ENCODE assay signal across 18 cellular contexts in genomic region chr1:20148571-20149500, GRCh38. TPM values are rescaled to one million over a fixed set of nuclear protein-coding genes. Genes with fewer than 3 reads are reported as not detected.
A peak's percentile ranks its signal among the peaks of the same experiment; 100 is the strongest.
DNase-seq lines count a peak whose midpoint lies in the region; ATAC-seq, FAIRE-seq and TF ChIP-seq lines count a peak whose summit lies in the region.
"Had no signal": no experiment of that assay in that cellular context is flagged by ENCODE, and none has a peak within 500 bp of the region (broad histone marks: within the 10 kb centered on the region; RNA-seq: fewer than 3 reads in every experiment).

No MANE protein-coding gene starts in this region.

- in situ Hi-C loops in GM13976 (cut with MboI; ENCODE audit: low sequenced_read_pairs, unreplicated experiment): no loop called here

- H3K9ac ChIP-seq in kidney (ENCODE audit: low read length in 2 of 2): no peak overlapping the region

- no peak for TF ChIP-seq EP300 in sigmoid colon (IDR thresholded peaks at IDR 0.05)

- H3K4me1 ChIP-seq in RWPE2 (ENCODE audit: insufficient read depth, poor library complexity, severe bottlenecking) (no peaks in the 10 kb centered on the region), kidney (ENCODE audit: control insufficient read depth in 1 of 2, insufficient read depth in 1 of 2, low read depth in 1 of 2, low read length in 2 of 2) (peaks cover 0 to 4% of the 10 kb centered on the region in 2 donors), sigmoid colon (peaks cover 0 to 17% (median 11%) of the 10 kb centered on the region in 4 donors)

- POLR2A ChIA-PET in RWPE1 (lab: Yijun Ruan, JAX; ENCODE audit: low non-redundant PET): no interaction called here

- no peak overlapping the region for H3K4me3 ChIP-seq in RWPE2 (ENCODE audit: severe bottlenecking)
- no peak overlapping the region for H3K4me3 ChIP-seq in kidney (ENCODE audit: low read length in 2 of 2)
- H3K4me3 ChIP-seq in sigmoid colon: no peak overlapping the region

- no peak for ATAC-seq in RWPE2 (ENCODE audit: low read depth)
- ATAC-seq: CD8-positive, alpha-beta T cell had no signal

- H3K36me3 ChIP-seq in RWPE2 (ENCODE audit: low read depth) (no peaks in the 10 kb centered on the region), kidney (ENCODE audit: control insufficient read depth in 1 of 2, insufficient read depth in 2 of 2, low read length in 2 of 2) (no peaks in the 10 kb centered on the region), sigmoid colon (no peaks in the 10 kb centered on the region)

- no peak for FAIRE-seq in kidney (lab: Jason Lieb, UNC)
- FAIRE-seq: GM12892, GM19239, H54 had no signal

- H3K27me3 ChIP-seq in RWPE2 (ENCODE audit: insufficient read depth, poor library complexity, severe bottlenecking) (no peaks in the 10 kb centered on the region), sigmoid colon (no peaks in the 10 kb centered on the region)

- CTCF ChIA-PET in RWPE1 (lab: Yijun Ruan, JAX): no interaction called here

- TF ChIP-seq CTCF in GM13976 (IDR thresholded peaks at IDR 0.05; ENCODE audit: borderline replicate concordance, control extremely low read depth, extremely low read depth, insufficient read depth, missing control alignments): no peak
- no peak for TF ChIP-seq CTCF in RWPE2 (IDR thresholded peaks at IDR 0.05; ENCODE audit: poor library complexity, severe bottlenecking)
- no peak for TF ChIP-seq CTCF in kidney (IDR thresholded peaks at IDR 0.05; ENCODE audit: borderline replicate concordance, extremely low read depth, insufficient read depth)
- no peak for TF ChIP-seq CTCF in sigmoid colon (IDR thresholded peaks at IDR 0.05)
- TF ChIP-seq CTCF in RWPE1 (conservative IDR thresholded peaks at IDR 0.05; ENCODE audit: low read depth): no peak

- no peak for TF ChIP-seq POLR2A in sigmoid colon (IDR thresholded peaks at IDR 0.05)

- WGBS in sigmoid colon, 2 donors: 88 to 91% methylated on average over 13 of the region's 13 CpGs

- intact Hi-C loops in kidney (cut with DNase I): no loop called here
- intact Hi-C loops in sigmoid colon (cut with DNase I): no loop called here

- H3K27ac ChIP-seq in RWPE2 (ENCODE audit: poor library complexity, severe bottlenecking) (no peak overlapping the region), kidney (ENCODE audit: low read depth in 2 of 2, low read length in 2 of 2) (no peak overlapping the region), sigmoid colon (no peak overlapping the region), RWPE1 (no peak overlapping the region)
- H3K27ac ChIP-seq: HL-60 had no signal

- H3K9me3 ChIP-seq in RWPE2 (ENCODE audit: severe bottlenecking) (no peaks in the 10 kb centered on the region), kidney (ENCODE audit: control insufficient read depth in 1 of 2, low read length in 2 of 2) (no peaks in the 10 kb centered on the region), sigmoid colon (no peaks in the 10 kb centered on the region)

- DNase-seq in GM13976 (ENCODE audit: low spot score): peak; percentile 17
- peak; percentile 38 for DNase-seq in RWPE2 (ENCODE audit: low spot score)
- peak; percentile 58 for DNase-seq in kidney
- DNase-seq in sigmoid colon: peak; percentile 53
- DNase-seq in NK-92 treated with Interleukin-12 subunit alpha and Interleukin-12 subunit beta, amount 100 ng/mL, for 24 hours (lab: John Stamatoyannopoulos, UW): no peak
- no peak for DNase-seq in 8988T
- no peak for DNase-seq in RWPE1 (ENCODE audit: low spot score)
- DNase-seq: CD8-positive, alpha-beta T cell; COR-L47; DND-41; GDM1 had no signal

RNA-seq across cellular contexts. Expression of gene PLA2G2F, which starts 9.7 kb away (rescaled TPM):
- total RNA-seq in kidney (not detected), sigmoid colon (not detected)
- polyA plus RNA-seq in kidney (ENCODE audit: insufficient read depth, low read depth, low replicate concordance) (not detected), sigmoid colon (under 1 TPM in 2 of 3 donors, not detected in 1; 0.60 to 0.80 TPM)
- total RNA-seq: A673; CD8-positive, alpha-beta T cell had no signal
- polyA plus RNA-seq: BJ, CD14-positive monocyte had no signal

RNA-seq across cellular contexts. Expression of gene PLA2G2D, which starts 29.5 kb away (rescaled TPM):
- 1.1 TPM for total RNA-seq in kidney
- not detected for polyA plus RNA-seq in kidney (ENCODE audit: insufficient read depth, low read depth, low replicate concordance)
- under 1 TPM in 1 of 4 donors, not detected in 3; 0.16 TPM for total RNA-seq in sigmoid colon
- polyA plus RNA-seq in sigmoid colon: 1 to 10 TPM in 1 of 3 donors, not detected in 2; 8.6 TPM
- total RNA-seq: A673; CD8-positive, alpha-beta T cell had no signal
- polyA plus RNA-seq: BJ had no signal

RNA-seq across cellular contexts. Expression of gene UBXN10, which starts 37.1 kb away (rescaled TPM):
- 12.6 TPM for total RNA-seq in kidney
- polyA plus RNA-seq in kidney (ENCODE audit: insufficient read depth, low read depth, low replicate concordance): 2.3 TPM
- total RNA-seq in sigmoid colon: 10 to 100 TPM; 14.6 to 25.0 (median 23.1) TPM
- polyA plus RNA-seq in sigmoid colon: 1 to 10 TPM; 2.9 to 7.8 (median 3.7) TPM
- total RNA-seq: A673 had no signal
- polyA plus RNA-seq: BJ had no signal

RNA-seq across cellular contexts. Expression of gene PLA2G2C, which starts 37.5 kb away (rescaled TPM):
- total RNA-seq in kidney: 0.31 TPM
- not detected for polyA plus RNA-seq in kidney (ENCODE audit: insufficient read depth, low read depth, low replicate concordance)
- 1 to 10 TPM in 3 of 4 donors, under 1 TPM in 1; 0.82 to 5.5 (median 1.5) TPM for total RNA-seq in sigmoid colon
- polyA plus RNA-seq in sigmoid colon: under 1 TPM in 1 of 3 donors, not detected in 2; 0.09 TPM
- total RNA-seq: A673; CD8-positive, alpha-beta T cell had no signal
- polyA plus RNA-seq: BJ had no signal

Comparison
In these comparisons a context has a peak if more than half of its experiments do, and no peak if none do; other contexts are left out.
1. DNase-seq: peak in GM13976 (single experiment), RWPE2 (single experiment), kidney (single experiment) and sigmoid colon (single experiment); none in NK-92 treated with Interleukin-12 subunit alpha and Interleukin-12 subunit beta, amount 100 ng/mL, for 24 hours (single experiment), 8988T (single experiment) and RWPE1 (single experiment).